Comparison of ENCODE assay signal across 23 cellular contexts in the genomic region with DNA sequence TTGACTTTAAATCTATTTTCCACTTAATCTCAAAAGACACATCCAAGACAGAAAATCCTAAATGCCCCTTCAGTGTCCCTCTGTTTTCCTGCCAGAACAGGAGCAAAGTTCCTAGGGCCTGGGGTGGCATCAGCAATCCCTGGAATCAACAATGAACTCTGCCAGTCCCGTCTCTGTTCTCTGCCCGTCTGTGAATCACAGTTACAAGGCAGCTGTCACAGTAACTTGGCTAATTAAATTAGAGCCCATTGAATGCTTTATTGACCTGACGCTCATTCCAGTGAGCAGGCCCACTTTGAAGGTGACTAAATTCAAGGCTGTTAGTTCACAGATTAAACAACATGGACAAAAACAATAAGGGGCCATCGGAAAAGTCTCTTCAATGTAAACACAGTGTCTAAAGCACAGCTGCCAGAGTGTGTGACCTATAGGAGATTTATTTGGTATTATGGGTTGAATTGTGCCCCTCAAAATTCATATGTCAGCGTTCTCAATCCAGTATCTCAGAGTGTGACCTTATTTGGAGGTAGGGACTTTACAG. TPM values are rescaled to one million over a fixed set of nuclear protein-coding genes. Genes with fewer than 3 reads are reported as not detected.
"Had no signal": no experiment of that assay in that cellular context is flagged by ENCODE, and none has a peak within 500 bp of the region (broad histone marks: within the 10 kb centered on the region; RNA-seq: fewer than 3 reads in every experiment).

No MANE protein-coding gene starts in this region.

- H3K79me2 ChIP-seq: parathyroid adenoma had no signal

- H3K36me3 ChIP-seq: cardiac muscle cell, esophagus squamous epithelium, neutrophil, thyroid gland had no signal

- H2AFZ ChIP-seq: parathyroid adenoma had no signal

- H3K4me3 ChIP-seq: cardiac muscle cell, esophagus squamous epithelium, thyroid gland had no signal

- H3K4me1 ChIP-seq: esophagus squamous epithelium, parathyroid adenoma, thyroid gland had no signal

- H3K9me3 ChIP-seq: esophagus squamous epithelium, neutrophil, thyroid gland had no signal

- ATAC-seq: activated CD8-positive, alpha-beta T cell treated with anti-CD3 and anti-CD28 coated beads, Interleukin-2, amount 10 ng/mL, durations not matched to agents 7 days and 5 days; effector memory CD8-positive, alpha-beta T cell; natural killer cell treated with Interleukin-12 subunit alpha and Interleukin-12 subunit beta and Interleukin-15 and Interleukin-18, amount 100 ng/mL, for 72 hours had no signal

- DNase-seq: activated B cell treated with CpG ODN at 0.5 μM for 24 hours; activated CD4-positive, alpha-beta T cell treated with anti-CD3 and anti-CD28 coated beads, Interleukin-2, amount 10 ng/mL, durations not matched to agents 24 days and 14 days; activated CD8-positive, alpha-beta T cell treated with anti-CD3 and anti-CD28 coated beads, Interleukin-2, amount 10 ng/mL, durations not matched to agents 7 days and 5 days; activated naive CD4-positive, alpha-beta T cell treated with Interleukin-2 at 50 U/mL for 16 hours; activated naive CD8-positive, alpha-beta T cell treated with anti-CD3 and anti-CD28 coated beads, Interleukin-2, amount 10 ng/mL, durations not matched to agents 7 days and 5 days; activated T-cell treated with anti-CD3 and anti-CD28 coated beads, Interleukin-2, amount 50 U/mL, for 24 hours; dermis blood vessel endothelial cell; effector memory CD8-positive, alpha-beta T cell; esophagus squamous epithelium; stimulated activated CD4-positive, alpha-beta T cell treated with anti-CD3 and anti-CD28 coated beads, Interleukin-2, amount 100 ng/mL, for 24 hours; stimulated activated naive CD4-positive, alpha-beta T cell treated with Interleukin-2 at 50 U/mL for 16 hours; thyroid gland had no signal

- H3K27ac ChIP-seq: cardiac muscle cell, esophagus squamous epithelium, neutrophil, parathyroid adenoma, thyroid gland had no signal

- H3K27me3 ChIP-seq: cardiac muscle cell, esophagus squamous epithelium, neutrophil, thyroid gland had no signal

- H3K9ac ChIP-seq: parathyroid adenoma had no signal

RNA-seq across cellular contexts. Expression of gene TMPRSS5, which starts 17.7 kb away (rescaled TPM):
- polyA plus RNA-seq: cardiac muscle cell had no signal

RNA-seq across cellular contexts. Expression of gene CLDN25, which starts 55.8 kb away (rescaled TPM):
- total RNA-seq: activated B cell treated with CpG ODN at 0.5 μM for 24 hours; activated CD4-positive, alpha-beta T cell treated with anti-CD3 and anti-CD28 coated beads, Interleukin-2, amount 10 ng/mL, durations not matched to agents 24 days and 14 days; activated CD8-positive, alpha-beta T cell treated with anti-CD3 and anti-CD28 coated beads, Interleukin-2, amount 10 ng/mL, durations not matched to agents 7 days and 5 days; activated naive CD8-positive, alpha-beta T cell treated with anti-CD3 and anti-CD28 coated beads, Interleukin-2, amount 10 ng/mL, durations not matched to agents 7 days and 5 days; activated T-helper 2 cell treated with anti-CD3 and anti-CD28 coated beads, Interferon-gamma antibody, Interleukin-2, Interleukin-4, amounts not matched to agents 10 μg/mL and 5 μg/mL and 100 μg/mL, durations not matched to agents 14 hours and 24 hours and 36 hours; cardiac muscle cell; chondrocyte; dermis blood vessel endothelial cell; esophagus squamous epithelium; glomerular endothelial cell; liver; mucosa of gallbladder; natural killer cell treated with Interleukin-12 subunit alpha and Interleukin-12 subunit beta and Interleukin-15 and Interleukin-18, amount 100 ng/mL, for 72 hours; subcutaneous adipose tissue; thyroid gland; ureter had no signal
- polyA plus RNA-seq: cardiac muscle cell, liver had no signal
